ENCODE assay signal across 9 cellular contexts in genomic region chr1:15107897-15108296, GRCh38.
"Had no signal": no experiment of that assay in that cellular context is flagged by ENCODE, and none has a peak within 500 bp of the region (broad histone marks: within the 10 kb centered on the region; RNA-seq: fewer than 3 reads in every experiment).

No MANE protein-coding gene starts in this region.

- H3K4me3 ChIP-seq: HAP-1, K562 had no signal

- H3K27ac Mint-ChIP-seq: HFFc6 had no signal

- ATAC-seq: HCT116, K562 had no signal

- FAIRE-seq: H54, HTR-8/SVneo, K562 had no signal

- H3K36me3 ChIP-seq: HAP-1 had no signal

- DNase-seq: GOT3, HFFc6, IMR-90, KG1 had no signal

- H3K4me3 Mint-ChIP-seq: HFFc6 had no signal
